ENCODE assay signal across 1 cellular context in the genomic region with DNA sequence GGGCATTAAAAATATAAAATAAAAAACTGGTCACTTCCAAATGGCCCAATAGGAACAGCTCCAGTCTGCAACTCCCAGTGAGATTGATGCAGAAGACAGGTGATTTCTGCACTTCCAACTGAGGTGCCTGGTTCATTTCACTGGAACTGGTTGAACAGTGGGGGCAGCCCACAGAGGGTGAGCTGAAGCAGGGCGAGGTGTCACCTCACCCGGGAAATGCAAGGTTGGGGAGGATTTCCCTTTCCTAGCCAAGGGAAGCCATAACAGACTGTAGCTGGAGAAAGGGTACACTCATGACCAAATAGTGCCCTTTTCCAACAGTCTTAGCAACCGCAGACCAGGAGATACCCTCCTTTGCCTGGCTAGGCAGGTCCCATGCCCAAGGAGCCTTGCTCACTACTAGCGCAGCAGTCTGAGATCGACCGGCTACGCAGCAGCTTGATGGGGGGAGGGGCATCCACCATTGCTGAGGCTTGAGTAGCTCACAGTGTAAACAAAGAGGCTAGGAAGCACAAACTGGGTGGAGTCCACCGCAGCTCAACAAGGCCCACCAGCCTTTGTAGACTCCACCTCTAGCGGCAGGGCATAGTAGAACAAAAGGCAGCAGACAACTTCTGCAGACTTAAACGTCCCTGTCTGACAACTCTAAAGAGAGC.
TF ChIP-seq lines count a peak whose summit lies in the region.

No MANE protein-coding gene starts in this region.

TF ChIP-seq in WTC11, 78 proteins besides CTCF, POLR2A, EP300 and RAD21 (continued from another document):
- TF ChIP-seq, protein P1, sequence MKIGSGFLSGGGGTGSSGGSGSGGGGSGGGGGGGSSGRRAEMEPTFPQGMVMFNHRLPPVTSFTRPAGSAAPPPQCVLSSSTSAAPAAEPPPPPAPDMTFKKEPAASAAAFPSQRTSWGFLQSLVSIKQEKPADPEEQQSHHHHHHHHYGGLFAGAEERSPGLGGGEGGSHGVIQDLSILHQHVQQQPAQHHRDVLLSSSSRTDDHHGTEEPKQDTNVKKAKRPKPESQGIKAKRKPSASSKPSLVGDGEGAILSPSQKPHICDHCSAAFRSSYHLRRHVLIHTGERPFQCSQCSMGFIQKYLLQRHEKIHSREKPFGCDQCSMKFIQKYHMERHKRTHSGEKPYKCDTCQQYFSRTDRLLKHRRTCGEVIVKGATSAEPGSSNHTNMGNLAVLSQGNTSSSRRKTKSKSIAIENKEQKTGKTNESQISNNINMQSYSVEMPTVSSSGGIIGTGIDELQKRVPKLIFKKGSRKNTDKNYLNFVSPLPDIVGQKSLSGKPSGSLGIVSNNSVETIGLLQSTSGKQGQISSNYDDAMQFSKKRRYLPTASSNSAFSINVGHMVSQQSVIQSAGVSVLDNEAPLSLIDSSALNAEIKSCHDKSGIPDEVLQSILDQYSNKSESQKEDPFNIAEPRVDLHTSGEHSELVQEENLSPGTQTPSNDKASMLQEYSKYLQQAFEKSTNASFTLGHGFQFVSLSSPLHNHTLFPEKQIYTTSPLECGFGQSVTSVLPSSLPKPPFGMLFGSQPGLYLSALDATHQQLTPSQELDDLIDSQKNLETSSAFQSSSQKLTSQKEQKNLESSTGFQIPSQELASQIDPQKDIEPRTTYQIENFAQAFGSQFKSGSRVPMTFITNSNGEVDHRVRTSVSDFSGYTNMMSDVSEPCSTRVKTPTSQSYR (CRISPR knock-in tag; IDR thresholded peaks at IDR 0.05) = peak; percentile 78; the same call in 1 of the 2 replicates
- TF ChIP-seq SP1 (CRISPR knock-in tag; conservative IDR thresholded peaks at IDR 0.05) (no peak), ERG (CRISPR knock-in tag; IDR thresholded peaks at IDR 0.05) (no peak), ATF3 (CRISPR knock-in tag; conservative IDR thresholded peaks at IDR 0.05) (no peak), PRRX2 (CRISPR knock-in tag; IDR thresholded peaks at IDR 0.05) (no peak), ETV6 (CRISPR knock-in tag; IDR thresholded peaks at IDR 0.05) (0 out of 2 replicates have a peak, but pooled peaks have one; percentile 41), ZNF671 (CRISPR knock-in tag; IDR thresholded peaks at IDR 0.05) (no peak), FOXK1 (CRISPR knock-in tag; IDR thresholded peaks at IDR 0.05) (peak; percentile 94), TEAD4 (CRISPR knock-in tag; IDR thresholded peaks at IDR 0.05) (no peak), GRHL2 (CRISPR knock-in tag; IDR thresholded peaks at IDR 0.05; ENCODE audit: insufficient replicate concordance, severe bottlenecking) (no peak), ESRRA (CRISPR knock-in tag; IDR thresholded peaks at IDR 0.05; ENCODE audit: borderline replicate concordance) (no peak), NR1H2 (CRISPR knock-in tag; IDR thresholded peaks at IDR 0.05) (no peak), PREB (CRISPR knock-in tag; IDR thresholded peaks at IDR 0.05; ENCODE audit: borderline replicate concordance) (no peak), FOXP1 (CRISPR knock-in tag; IDR thresholded peaks at IDR 0.05; ENCODE audit: borderline replicate concordance) (peak; percentile 59; the same call in 1 of the 2 replicates), HMGXB4 (CRISPR knock-in tag; IDR thresholded peaks at IDR 0.05) (no peak), CBFB (CRISPR knock-in tag; IDR thresholded peaks at IDR 0.05; ENCODE audit: low read depth) (no peak), GABPB1 (CRISPR knock-in tag; IDR thresholded peaks at IDR 0.05) (no peak), ZMAT4 (CRISPR knock-in tag; IDR thresholded peaks at IDR 0.05) (no peak), ZNF512 (CRISPR knock-in tag; IDR thresholded peaks at IDR 0.05; ENCODE audit: borderline replicate concordance) (no peak), SMAD3 (CRISPR knock-in tag; IDR thresholded peaks at IDR 0.05; ENCODE audit: borderline replicate concordance) (0 out of 2 replicates have a peak, but pooled peaks have one; percentile 21), STAT6 (CRISPR knock-in tag; conservative IDR thresholded peaks at IDR 0.05; ENCODE audit: low read depth) (no peak), TEAD1 (CRISPR knock-in tag; IDR thresholded peaks at IDR 0.05) (no peak), AR (CRISPR knock-in tag; IDR thresholded peaks at IDR 0.05) (no peak), ZNF263 (CRISPR knock-in tag; IDR thresholded peaks at IDR 0.05; ENCODE audit: low read depth) (no peak)
- TF ChIP-seq, protein P2, sequence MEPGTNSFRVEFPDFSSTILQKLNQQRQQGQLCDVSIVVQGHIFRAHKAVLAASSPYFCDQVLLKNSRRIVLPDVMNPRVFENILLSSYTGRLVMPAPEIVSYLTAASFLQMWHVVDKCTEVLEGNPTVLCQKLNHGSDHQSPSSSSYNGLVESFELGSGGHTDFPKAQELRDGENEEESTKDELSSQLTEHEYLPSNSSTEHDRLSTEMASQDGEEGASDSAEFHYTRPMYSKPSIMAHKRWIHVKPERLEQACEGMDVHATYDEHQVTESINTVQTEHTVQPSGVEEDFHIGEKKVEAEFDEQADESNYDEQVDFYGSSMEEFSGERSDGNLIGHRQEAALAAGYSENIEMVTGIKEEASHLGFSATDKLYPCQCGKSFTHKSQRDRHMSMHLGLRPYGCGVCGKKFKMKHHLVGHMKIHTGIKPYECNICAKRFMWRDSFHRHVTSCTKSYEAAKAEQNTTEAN (CRISPR knock-in tag; IDR thresholded peaks at IDR 0.05) = no peak
- TF ChIP-seq, protein P3, sequence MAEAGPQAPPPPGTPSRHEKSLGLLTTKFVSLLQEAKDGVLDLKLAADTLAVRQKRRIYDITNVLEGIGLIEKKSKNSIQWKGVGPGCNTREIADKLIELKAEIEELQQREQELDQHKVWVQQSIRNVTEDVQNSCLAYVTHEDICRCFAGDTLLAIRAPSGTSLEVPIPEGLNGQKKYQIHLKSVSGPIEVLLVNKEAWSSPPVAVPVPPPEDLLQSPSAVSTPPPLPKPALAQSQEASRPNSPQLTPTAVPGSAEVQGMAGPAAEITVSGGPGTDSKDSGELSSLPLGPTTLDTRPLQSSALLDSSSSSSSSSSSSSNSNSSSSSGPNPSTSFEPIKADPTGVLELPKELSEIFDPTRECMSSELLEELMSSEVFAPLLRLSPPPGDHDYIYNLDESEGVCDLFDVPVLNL (CRISPR knock-in tag; IDR thresholded peaks at IDR 0.05; ENCODE audit: borderline replicate concordance, low read depth) = no peak
- TF ChIP-seq, protein P4, sequence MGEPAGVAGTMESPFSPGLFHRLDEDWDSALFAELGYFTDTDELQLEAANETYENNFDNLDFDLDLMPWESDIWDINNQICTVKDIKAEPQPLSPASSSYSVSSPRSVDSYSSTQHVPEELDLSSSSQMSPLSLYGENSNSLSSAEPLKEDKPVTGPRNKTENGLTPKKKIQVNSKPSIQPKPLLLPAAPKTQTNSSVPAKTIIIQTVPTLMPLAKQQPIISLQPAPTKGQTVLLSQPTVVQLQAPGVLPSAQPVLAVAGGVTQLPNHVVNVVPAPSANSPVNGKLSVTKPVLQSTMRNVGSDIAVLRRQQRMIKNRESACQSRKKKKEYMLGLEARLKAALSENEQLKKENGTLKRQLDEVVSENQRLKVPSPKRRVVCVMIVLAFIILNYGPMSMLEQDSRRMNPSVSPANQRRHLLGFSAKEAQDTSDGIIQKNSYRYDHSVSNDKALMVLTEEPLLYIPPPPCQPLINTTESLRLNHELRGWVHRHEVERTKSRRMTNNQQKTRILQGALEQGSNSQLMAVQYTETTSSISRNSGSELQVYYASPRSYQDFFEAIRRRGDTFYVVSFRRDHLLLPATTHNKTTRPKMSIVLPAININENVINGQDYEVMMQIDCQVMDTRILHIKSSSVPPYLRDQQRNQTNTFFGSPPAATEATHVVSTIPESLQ (CRISPR knock-in tag; IDR thresholded peaks at IDR 0.05) = no peak
- TF ChIP-seq, protein P5, sequence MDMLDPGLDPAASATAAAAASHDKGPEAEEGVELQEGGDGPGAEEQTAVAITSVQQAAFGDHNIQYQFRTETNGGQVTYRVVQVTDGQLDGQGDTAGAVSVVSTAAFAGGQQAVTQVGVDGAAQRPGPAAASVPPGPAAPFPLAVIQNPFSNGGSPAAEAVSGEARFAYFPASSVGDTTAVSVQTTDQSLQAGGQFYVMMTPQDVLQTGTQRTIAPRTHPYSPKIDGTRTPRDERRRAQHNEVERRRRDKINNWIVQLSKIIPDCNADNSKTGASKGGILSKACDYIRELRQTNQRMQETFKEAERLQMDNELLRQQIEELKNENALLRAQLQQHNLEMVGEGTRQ (CRISPR knock-in tag; IDR thresholded peaks at IDR 0.05) = no peak
